Comparison of ENCODE assay signal across 9 cellular contexts in the genomic region with DNA sequence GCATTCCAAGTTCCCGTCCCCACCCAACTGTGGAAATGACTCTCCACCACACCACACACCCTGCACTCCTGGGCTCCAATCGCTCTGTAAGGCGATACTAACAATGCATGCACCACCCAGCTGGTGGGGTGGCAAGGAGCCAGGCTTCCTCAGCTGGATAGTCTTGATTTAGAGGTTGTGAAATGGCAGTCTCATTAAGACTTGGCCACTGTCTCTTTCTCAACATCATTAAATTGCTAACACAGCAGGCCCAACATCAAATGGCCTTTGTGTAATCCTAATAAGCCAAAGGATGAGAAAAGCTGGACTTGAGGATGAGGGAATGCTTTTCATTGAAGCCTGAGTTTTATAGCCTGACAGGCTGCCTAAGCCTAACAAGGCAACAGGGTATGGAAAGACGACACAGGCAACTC.
DNase-seq lines count a peak whose midpoint lies in the region; ATAC-seq and TF ChIP-seq lines count a peak whose summit lies in the region.
"Had no signal": no experiment of that assay in that cellular context is flagged by ENCODE, and none has a peak within 500 bp of the region (broad histone marks: within the 10 kb centered on the region; RNA-seq: fewer than 3 reads in every experiment).

No MANE protein-coding gene starts in this region.

- DNase-seq in Ammon's horn (ENCODE audit: low spot score) (peak; percentile 50), NCI-H146 treated with DMSO at 0.1 percent for 48 hours (lab: John Stamatoyannopoulos, UW; ENCODE audit: unreplicated experiment) (peak; percentile 92), astrocyte of the cerebellum (ENCODE audit: low read depth) (peak; percentile 76), lung (ENCODE audit: low spot score) (peak; percentile 56), chondrocyte (ENCODE audit: low spot score) (no peak)
- no peak for DNase-seq in effector memory CD8-positive, alpha-beta T cell
- no peak for DNase-seq in stimulated activated CD4-positive, alpha-beta T cell treated with anti-CD3 and anti-CD28 coated beads, Interleukin-2, amount 100 ng/mL, for 48 hours

- no peaks in the 10 kb centered on the region for H3K4me1 ChIP-seq in lung (ENCODE audit: control insufficient read depth in 2 of 2, insufficient read depth in 2 of 2, low read length in 2 of 2)

- no peaks in the 10 kb centered on the region for H3K36me3 ChIP-seq in lung (ENCODE audit: control insufficient read depth in 2 of 2, insufficient read depth in 2 of 2, low read length in 2 of 2)

- H3K27ac Mint-ChIP-seq in effector memory CD8-positive, alpha-beta T cell: no peak overlapping the region
- no peak overlapping the region for H3K27ac Mint-ChIP-seq in chondrocyte (ENCODE audit: unreplicated experiment)

- no peak overlapping the region for H3K4me3 ChIP-seq in astrocyte of the cerebellum (ENCODE audit: low read depth, low read length)
- no peak overlapping the region for H3K4me3 ChIP-seq in lung
- H3K4me3 ChIP-seq: PC-9 had no signal

- H3K9me3 ChIP-seq in lung (ENCODE audit: control insufficient read depth in 2 of 2, insufficient read depth in 1 of 2, low read length in 1 of 2): no peaks in the 10 kb centered on the region

- ATAC-seq in lung (ENCODE audit: insufficient read depth, low FRiP score) (no peak), HG02970 (IDR thresholded peaks at IDR 0.05; ENCODE audit: low FRiP score, unreplicated experiment) (no peak)
- ATAC-seq in effector memory CD8-positive, alpha-beta T cell (replicated peaks): no peak

- H3K4me3 Mint-ChIP-seq in effector memory CD8-positive, alpha-beta T cell: no peak overlapping the region
- no peak overlapping the region for H3K4me3 Mint-ChIP-seq in chondrocyte (ENCODE audit: unreplicated experiment)

- H3K27ac ChIP-seq in lung (ENCODE audit: low read depth in 1 of 2, low read length in 1 of 2): no peak overlapping the region
- H3K27ac ChIP-seq: PC-9 had no signal

- in situ Hi-C loops in astrocyte of the cerebellum (cut with HindIII; ENCODE audit: low sequenced_read_pairs): no loop called here

- H3K27me3 Mint-ChIP-seq in effector memory CD8-positive, alpha-beta T cell: no peaks in the 10 kb centered on the region
- H3K27me3 Mint-ChIP-seq in chondrocyte (ENCODE audit: low read depth): no peaks in the 10 kb centered on the region

- peaks cover 2 to 6% of the 10 kb centered on the region in 2 donors for H3K4me1 Mint-ChIP-seq in effector memory CD8-positive, alpha-beta T cell (ENCODE audit: low read depth in 2 of 2)
- peaks cover 14% of the 10 kb centered on the region for H3K4me1 Mint-ChIP-seq in chondrocyte (ENCODE audit: low read depth)

- TF ChIP-seq CTCF in astrocyte of the cerebellum (IDR thresholded peaks at IDR 0.05; ENCODE audit: low read depth, low read length, missing control alignments) (no peak), lung (IDR thresholded peaks at IDR 0.05; ENCODE audit: control extremely low read depth, extremely low read depth) (no peak), chondrocyte (IDR thresholded peaks at IDR 0.05) (no peak)

- no peaks in the 10 kb centered on the region for H3K27me3 ChIP-seq in lung (ENCODE audit: control insufficient read depth, insufficient read depth)

- H3K36me3 Mint-ChIP-seq in effector memory CD8-positive, alpha-beta T cell (ENCODE audit: insufficient read depth): peaks cover 4% of the 10 kb centered on the region
- H3K36me3 Mint-ChIP-seq in chondrocyte (ENCODE audit: low read depth): no peaks in the 10 kb centered on the region

- WGBS in lung, 2 donors: 49 to 50% methylated on average over 4 of the region's 4 CpGs

- no peaks in the 10 kb centered on the region for H3K9me3 Mint-ChIP-seq in effector memory CD8-positive, alpha-beta T cell
- peaks cover 5% of the 10 kb centered on the region for H3K9me3 Mint-ChIP-seq in chondrocyte (ENCODE audit: low read depth)

Comparison
In these comparisons a context has a peak if more than half of its experiments do, and no peak if none do; other contexts are left out.
1. DNase-seq: peak in Ammon's horn (single experiment), NCI-H146 treated with DMSO at 0.1 percent for 48 hours (single experiment), astrocyte of the cerebellum (single experiment) and lung (single experiment); none in effector memory CD8-positive, alpha-beta T cell (0 of 3), stimulated activated CD4-positive, alpha-beta T cell treated with anti-CD3 and anti-CD28 coated beads, Interleukin-2, amount 100 ng/mL, for 48 hours (0 of 2) and chondrocyte (single experiment).